1 cellular context compared by ENCODE assay signal in genomic region chr10:26622891-26623290, GRCh38.
TF ChIP-seq lines count a peak whose summit lies in the region.

No MANE protein-coding gene starts in this region.

TF ChIP-seq in A549, 52 proteins besides CTCF, POLR2A, EP300 and RAD21 (continued from another document):
- no peak for TF ChIP-seq ATOH8 (CRISPR knock-in tag; IDR thresholded peaks at IDR 0.05; ENCODE audit: low read depth)
- no peak for TF ChIP-seq USF2 (IDR thresholded peaks at IDR 0.05)
- TF ChIP-seq MAZ (IDR thresholded peaks at IDR 0.05; ENCODE audit: borderline replicate concordance, low read depth, low read length): no peak
- no peak for TF ChIP-seq HEYL (CRISPR knock-in tag; IDR thresholded peaks at IDR 0.05)
- no peak for TF ChIP-seq RCOR1 (IDR thresholded peaks at IDR 0.05; ENCODE audit: low read depth, low read length)
